ENCODE assay signal across 21 cellular contexts in the genomic region with DNA sequence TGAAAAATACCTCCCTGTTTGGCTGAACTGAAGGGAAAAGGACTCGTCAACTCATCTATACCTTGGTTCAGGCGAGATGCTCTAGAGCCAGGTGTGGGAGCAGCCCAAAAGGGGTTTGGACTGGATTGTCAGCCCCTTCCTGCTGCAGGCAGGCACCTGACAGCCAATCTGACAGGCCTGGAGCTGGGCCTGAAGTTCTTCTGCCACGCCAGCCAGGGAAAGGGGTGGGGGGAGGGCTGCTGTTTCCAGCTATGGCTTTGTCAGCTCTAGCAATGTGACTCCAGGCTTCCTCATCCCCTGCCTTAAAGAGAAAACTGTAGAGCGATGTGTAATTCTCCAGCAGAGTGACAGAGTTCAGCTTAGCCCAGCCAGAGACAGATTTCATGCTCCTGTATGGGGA. TPM values are rescaled to one million over a fixed set of nuclear protein-coding genes. Genes with fewer than 3 reads are reported as not detected.
DNase-seq lines count a peak whose midpoint lies in the region; ATAC-seq and TF ChIP-seq lines count a peak whose summit lies in the region.
"Had no signal": no experiment of that assay in that cellular context is flagged by ENCODE, and none has a peak within 500 bp of the region (broad histone marks: within the 10 kb centered on the region; RNA-seq: fewer than 3 reads in every experiment).

No MANE protein-coding gene starts in this region.

- WGBS in H9 (ENCODE audit: extremely low coverage, insufficient read length, low lambda C conversion rate): no CpG with 5 or more reads among the region's 4 CpGs

- no peak overlapping the region for H2BK120ac ChIP-seq in H9 (ENCODE audit: low read depth, low read length, poor library complexity, severe bottlenecking)

- no peak overlapping the region for H4K91ac ChIP-seq in H9 (ENCODE audit: insufficient read length, low read depth, low read length)

- H3K9ac ChIP-seq in H9 (ENCODE audit: extremely low read depth, insufficient read length, low read length): no peak overlapping the region

- H2BK20ac ChIP-seq in H9 (ENCODE audit: low read depth, low read length, poor library complexity, severe bottlenecking): no peak overlapping the region

- ATAC-seq in natural killer cell treated with Interleukin-12 subunit alpha and Interleukin-12 subunit beta and Interleukin-15 and Interleukin-18, amount 100 ng/mL, for 72 hours: no peak
- ATAC-seq in GM19035 (IDR thresholded peaks at IDR 0.05; ENCODE audit: unreplicated experiment): no peak

- peaks cover 9% of the 10 kb centered on the region for H3K4me1 Mint-ChIP-seq in activated CD4-positive, alpha-beta T cell treated with anti-CD3 and anti-CD28 coated beads, Interleukin-2, amount 10 ng/mL, durations not matched to agents 24 days and 14 days
- peaks cover 24 to 34% of the 10 kb centered on the region in 2 experiments for H3K4me1 Mint-ChIP-seq in H9
- H3K4me1 Mint-ChIP-seq in natural killer cell treated with Interleukin-12 subunit alpha and Interleukin-12 subunit beta and Interleukin-15 and Interleukin-18, amount 100 ng/mL, for 72 hours (ENCODE audit: low read depth in 2 of 2): peaks cover 44 to 54% of the 10 kb centered on the region in 2 donors

- H3K23ac ChIP-seq in H9 (ENCODE audit: insufficient read length, low read depth, low read length): no peak overlapping the region

- H3K36me3 ChIP-seq in cardiac muscle cell: no peaks in the 10 kb centered on the region
- H3K36me3 ChIP-seq: BE2C, colonic mucosa had no signal

- no peak overlapping the region for H3K4me2 ChIP-seq in H9 (ENCODE audit: insufficient read depth, insufficient read length, low read length)

- TF ChIP-seq CTCF in H9 (conservative IDR thresholded peaks at IDR 0.05) (no peak), cardiac muscle cell (IDR thresholded peaks at IDR 0.05; ENCODE audit: low read depth, low read length) (no peak)

- H2AFZ ChIP-seq in H9 (ENCODE audit: low read length): no peak overlapping the region

- intact Hi-C loops in activated CD4-positive, alpha-beta T cell treated with anti-CD3 and anti-CD28 coated beads, Interleukin-2, amount 10 ng/mL, durations not matched to agents 24 days and 14 days (cut with micrococcal nuclease): no loop called here

- H3K27me3 Mint-ChIP-seq in activated CD4-positive, alpha-beta T cell treated with anti-CD3 and anti-CD28 coated beads, Interleukin-2, amount 10 ng/mL, durations not matched to agents 24 days and 14 days: no peaks in the 10 kb centered on the region
- no peaks in the 10 kb centered on the region for H3K27me3 Mint-ChIP-seq in H9 (ENCODE audit: low read depth)
- no peaks in the 10 kb centered on the region for H3K27me3 Mint-ChIP-seq in natural killer cell treated with Interleukin-12 subunit alpha and Interleukin-12 subunit beta and Interleukin-15 and Interleukin-18, amount 100 ng/mL, for 72 hours

- peaks cover 39% of the 10 kb centered on the region for H3K36me3 Mint-ChIP-seq in activated CD4-positive, alpha-beta T cell treated with anti-CD3 and anti-CD28 coated beads, Interleukin-2, amount 10 ng/mL, durations not matched to agents 24 days and 14 days (ENCODE audit: low read depth)
- peaks cover 0 to 9% (median 7%) of the 10 kb centered on the region in 3 experiments; a peak in 5 of 7 replicates for H3K36me3 Mint-ChIP-seq in H9 (ENCODE audit: insufficient read depth in 1 of 3, low read depth in 3 of 3)
- H3K36me3 Mint-ChIP-seq in natural killer cell treated with Interleukin-12 subunit alpha and Interleukin-12 subunit beta and Interleukin-15 and Interleukin-18, amount 100 ng/mL, for 72 hours: peaks cover 9% of the 10 kb centered on the region

- no peak overlapping the region for H4K8ac ChIP-seq in H9 (replicated peaks; ENCODE audit: insufficient read length, low read depth, low read length)

- no peak overlapping the region for H3K4ac ChIP-seq in H9 (ENCODE audit: low read depth, low read length)

- H2AK5ac ChIP-seq in H9 (ENCODE audit: insufficient read length, low read length): no peak overlapping the region

- no peak overlapping the region; the same call in 1 of the 2 replicates for H3K14ac ChIP-seq in H9 (ENCODE audit: insufficient read depth, low read length)

- no peak overlapping the region for H3K18ac ChIP-seq in H9 (ENCODE audit: insufficient read length, low read depth, low read length)

- H3K27ac ChIP-seq in H9 (ENCODE audit: insufficient read length, low read depth, low read length) (no peak overlapping the region), cardiac muscle cell (peak overlapping the region; percentile 59)
- H3K27ac ChIP-seq: colonic mucosa, suprapubic skin had no signal

- no peak overlapping the region for H2BK12ac ChIP-seq in H9 (ENCODE audit: insufficient read length, low read depth, low read length)

- H3K79me2 ChIP-seq in H9 (ENCODE audit: insufficient read depth, low read length): no peaks in the 10 kb centered on the region

- no peak overlapping the region for H2BK5ac ChIP-seq in H9 (ENCODE audit: insufficient read length, low read length)

- H4K5ac ChIP-seq in H9 (ENCODE audit: insufficient read length, low read depth, low read length): no peak overlapping the region

- H3K9me3 Mint-ChIP-seq in activated CD4-positive, alpha-beta T cell treated with anti-CD3 and anti-CD28 coated beads, Interleukin-2, amount 10 ng/mL, durations not matched to agents 24 days and 14 days: no peaks in the 10 kb centered on the region
- no peaks in the 10 kb centered on the region for H3K9me3 Mint-ChIP-seq in H9
- no peaks in the 10 kb centered on the region for H3K9me3 Mint-ChIP-seq in natural killer cell treated with Interleukin-12 subunit alpha and Interleukin-12 subunit beta and Interleukin-15 and Interleukin-18, amount 100 ng/mL, for 72 hours

- H3K27me3 ChIP-seq in H9 (ENCODE audit: insufficient read depth, low read length) (no peaks in the 10 kb centered on the region), cardiac muscle cell (no peaks in the 10 kb centered on the region)
- H3K27me3 ChIP-seq: BE2C, colonic mucosa, Peyer's patch, suprapubic skin had no signal

- H3K4me3 Mint-ChIP-seq in activated CD4-positive, alpha-beta T cell treated with anti-CD3 and anti-CD28 coated beads, Interleukin-2, amount 10 ng/mL, durations not matched to agents 24 days and 14 days: no peak overlapping the region
- H3K4me3 Mint-ChIP-seq in H9: no peak overlapping the region
- H3K4me3 Mint-ChIP-seq in natural killer cell treated with Interleukin-12 subunit alpha and Interleukin-12 subunit beta and Interleukin-15 and Interleukin-18, amount 100 ng/mL, for 72 hours: no peak overlapping the region

- no peak overlapping the region for H3T11ph ChIP-seq in H9 (ENCODE audit: low read length)

- H4K20me1 ChIP-seq in H9 (ENCODE audit: control insufficient read depth, insufficient read depth, insufficient read length): no peaks in the 10 kb centered on the region

- no peak overlapping the region for H3K4me3 ChIP-seq in cardiac muscle cell
- H3K4me3 ChIP-seq: colonic mucosa, Peyer's patch, suprapubic skin had no signal

- DNase-seq in activated CD4-positive, alpha-beta T cell treated with anti-CD3 and anti-CD28 coated beads, Interleukin-2, amount 10 ng/mL, durations not matched to agents 24 days and 14 days: no peak
- no peak for DNase-seq in activated CD4-positive, alpha-beta T cell treated with anti-CD3 and anti-CD28 coated beads for 48 hours
- DNase-seq in H9 (peak; percentile 19), cardiac muscle cell (ENCODE audit: low read depth in 1 of 2, low spot score in 1 of 2) (peak in 1 of 2 donors; percentile 62), NCI-H2107 (lab: John Stamatoyannopoulos, UW) (no peak)
- DNase-seq in natural killer cell treated with Interleukin-12 subunit alpha and Interleukin-12 subunit beta and Interleukin-15 and Interleukin-18, amount 100 ng/mL, for 72 hours (ENCODE audit: low spot score): no peak
- DNase-seq in stimulated activated CD4-positive, alpha-beta T cell treated with anti-CD3 and anti-CD28 coated beads, Interleukin-4, amount 100 ng/mL, for 4 hours: no peak
- DNase-seq: activated CD8-positive, alpha-beta memory T cell treated with anti-CD3 and anti-CD28 coated beads, Interleukin-2, amount 50 U/mL, for 4 hours; activated naive CD4-positive, alpha-beta T cell; BE2C; Calu3; colonic mucosa; NCI-H1105; NCI-H2081; NCI-H510A; NK-92 treated with Interleukin-12 subunit alpha and Interleukin-12 subunit beta, amount 100 ng/mL, for 24 hours; occipital lobe; stimulated activated CD4-positive, alpha-beta T cell treated with anti-CD3 and anti-CD28 coated beads, Interleukin-12 subunit alpha, Interleukin-12 subunit beta, amount 100 ng/mL, for 4 hours had no signal

- H3K23me2 ChIP-seq in H9 (ENCODE audit: insufficient read length, low read depth, low read length, poor library complexity, severe bottlenecking): no peaks in the 10 kb centered on the region

- H3K9me3 ChIP-seq in H9 (ENCODE audit: control insufficient read depth, low read depth, low read length) (no peaks in the 10 kb centered on the region), cardiac muscle cell (ENCODE audit: low read depth) (no peaks in the 10 kb centered on the region)
- H3K9me3 ChIP-seq: BE2C, colonic mucosa, Peyer's patch, suprapubic skin had no signal

- no peak overlapping the region for H2BK15ac ChIP-seq in H9 (ENCODE audit: low read depth, low read length)

- peak overlapping the region; percentile 56 for H3K27ac Mint-ChIP-seq in activated CD4-positive, alpha-beta T cell treated with anti-CD3 and anti-CD28 coated beads, Interleukin-2, amount 10 ng/mL, durations not matched to agents 24 days and 14 days
- H3K27ac Mint-ChIP-seq in H9: peak overlapping the region in 1 of 3 experiments; percentile 82; a peak in 4 of 7 replicates
- H3K27ac Mint-ChIP-seq in natural killer cell treated with Interleukin-12 subunit alpha and Interleukin-12 subunit beta and Interleukin-15 and Interleukin-18, amount 100 ng/mL, for 72 hours: peak overlapping the region; percentile 20 to 44

- H3K4me1 ChIP-seq in H9 (ENCODE audit: insufficient read depth, low read length): no peaks in the 10 kb centered on the region; the same call in 1 of the 2 replicates
- peaks cover 26% of the 10 kb centered on the region for H3K4me1 ChIP-seq in cardiac muscle cell (ENCODE audit: low read depth)
- H3K4me1 ChIP-seq: colonic mucosa had no signal

- H3K79me1 ChIP-seq in H9 (ENCODE audit: insufficient read depth, low read depth, low read length, poor library complexity, severe bottlenecking): no peaks in the 10 kb centered on the region

- no peak overlapping the region for H3K56ac ChIP-seq in H9 (ENCODE audit: insufficient read length, low read depth, low read length)

RNA-seq across cellular contexts. Expression of a gene that starts 30.4 kb away (rescaled TPM):
- not detected in 2 replicates for total RNA-seq in activated CD4-positive, alpha-beta T cell treated with anti-CD3 and anti-CD28 coated beads, Interleukin-2, amount 10 ng/mL, durations not matched to agents 24 days and 14 days
- total RNA-seq in H9 (2021) (0.72 and 1.4 TPM in 2 replicates), cardiac muscle cell (0.04 TPM in 1 of 2 replicates, not detected in the other)
- polyA plus RNA-seq in cardiac muscle cell: 0.36 TPM in 1 of 2 replicates, not detected in the other
- total RNA-seq in natural killer cell treated with Interleukin-12 subunit alpha and Interleukin-12 subunit beta and Interleukin-15 and Interleukin-18, amount 100 ng/mL, for 72 hours: not detected

RNA-seq across cellular contexts. Expression of a gene that starts 60.0 kb away (rescaled TPM):
- 307 and 321 TPM in 2 replicates for total RNA-seq in activated CD4-positive, alpha-beta T cell treated with anti-CD3 and anti-CD28 coated beads, Interleukin-2, amount 10 ng/mL, durations not matched to agents 24 days and 14 days
- total RNA-seq in H9 (2021): 178 and 197 TPM in 2 replicates
- total RNA-seq in cardiac muscle cell: 140 and 167 TPM in 2 replicates
- 72.0 and 76.7 TPM in 2 replicates for polyA plus RNA-seq in cardiac muscle cell
- 100 to 1,000 TPM; 191 to 394 TPM for total RNA-seq in natural killer cell treated with Interleukin-12 subunit alpha and Interleukin-12 subunit beta and Interleukin-15 and Interleukin-18, amount 100 ng/mL, for 72 hours
